8 cellular contexts compared by ENCODE assay signal in genomic region chr6:137799950-137800568, GRCh38.
DNase-seq lines count a peak whose midpoint lies in the region; ATAC-seq and TF ChIP-seq lines count a peak whose summit lies in the region.

No MANE protein-coding gene starts in this region.

- in situ Hi-C loops in astrocyte of the spinal cord (cut with HindIII; ENCODE audit: low sequenced_read_pairs), result no loop called here

- H3K36me3 ChIP-seq in kidney epithelial cell (ENCODE audit: control insufficient read depth, insufficient read depth, low read length), result no peaks in the 10 kb centered on the region

- peak; percentile 70 for ATAC-seq in HG03159 (IDR thresholded peaks at IDR 0.05; ENCODE audit: unreplicated experiment)
- no peak for ATAC-seq in GM21515 (IDR thresholded peaks at IDR 0.05; ENCODE audit: unreplicated experiment)

- H3K27me3 ChIP-seq in kidney epithelial cell (ENCODE audit: control insufficient read depth, insufficient read depth, low read length), result no peaks in the 10 kb centered on the region

- DNase-seq in NCI-H345 (lab: John Stamatoyannopoulos, UW) (peak; percentile 23), NCI-H345 treated with DMSO at 0.1 percent for 48 hours (lab: John Stamatoyannopoulos, UW; ENCODE audit: unreplicated experiment) (no peak), T follicular helper cell (ENCODE audit: low read depth) (peak; percentile 59), astrocyte of the spinal cord (ENCODE audit: low read depth, low spot score) (peak; percentile 60), kidney epithelial cell (ENCODE audit: low read depth) (no peak)
- DNase-seq in stimulated activated CD8-positive, alpha-beta memory T cell treated with anti-CD3 and anti-CD28 coated beads, Interleukin-12 subunit alpha, Interleukin-12 subunit beta, amount 100 ng/mL, for 4 hours (ENCODE audit: low read depth), result peak; percentile 28

- TF ChIP-seq CTCF in astrocyte of the spinal cord (IDR thresholded peaks at IDR 0.05; ENCODE audit: low read depth, low read length) (peak; percentile 53), kidney epithelial cell (IDR thresholded peaks at IDR 0.05; ENCODE audit: insufficient read depth, low read length, poor library complexity, severe bottlenecking) (peak; percentile 71)

- H3K4me3 ChIP-seq in astrocyte of the spinal cord (ENCODE audit: low read depth, low read length) (no peak overlapping the region), kidney epithelial cell (ENCODE audit: low read depth, low read length) (no peak overlapping the region)

Comparison
In these comparisons a context has a peak if more than half of its experiments do, and no peak if none do; other contexts are left out.
1. DNase-seq: peak in NCI-H345 (single experiment), T follicular helper cell (single experiment), astrocyte of the spinal cord (single experiment) and stimulated activated CD8-positive, alpha-beta memory T cell treated with anti-CD3 and anti-CD28 coated beads, Interleukin-12 subunit alpha, Interleukin-12 subunit beta, amount 100 ng/mL, for 4 hours (single experiment); none in NCI-H345 treated with DMSO at 0.1 percent for 48 hours (single experiment) and kidney epithelial cell (single experiment).